18 cellular contexts compared by ENCODE assay signal in the genomic region with DNA sequence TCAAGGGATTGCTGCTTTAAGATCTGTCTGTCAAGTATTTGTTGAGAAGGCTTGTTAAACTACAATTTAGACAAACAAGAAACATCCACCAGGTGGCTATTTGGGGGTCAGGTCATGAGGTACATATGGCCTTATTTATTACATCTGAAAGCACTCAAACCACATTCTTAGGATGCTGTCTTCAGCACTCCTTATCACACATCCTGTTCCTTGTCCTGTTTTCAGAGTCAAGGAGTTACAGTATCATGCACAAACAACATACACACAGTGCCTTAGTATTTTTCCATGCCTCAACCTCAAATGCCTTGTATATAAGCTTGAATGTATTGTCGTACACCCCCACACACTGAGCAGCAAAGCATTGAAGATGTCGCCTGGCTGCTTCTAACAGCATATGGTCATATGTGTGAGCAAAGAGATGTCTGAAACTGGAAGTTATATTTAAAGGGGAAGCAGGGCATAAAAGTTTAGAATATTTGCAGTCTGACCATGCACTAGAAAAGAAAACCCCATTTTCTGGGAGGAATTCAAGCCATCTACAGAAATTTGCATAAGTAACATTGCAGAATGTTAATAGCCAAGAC.
"Had no signal": no experiment of that assay in that cellular context is flagged by ENCODE, and none has a peak within 500 bp of the region (broad histone marks: within the 10 kb centered on the region; RNA-seq: fewer than 3 reads in every experiment).

No MANE protein-coding gene starts in this region.

- H3K27ac Mint-ChIP-seq: naive thymus-derived CD4-positive, alpha-beta T cell; stimulated activated memory B cell treated with anti-CD40 and anti-IgM and Interleukin-4, amounts not matched to agents 10 μg/mL and 1 μg/mL and 100 μg/mL, for 72 hours; stimulated activated naive CD8-positive, alpha-beta T cell treated with anti-CD3 and anti-CD28 coated beads, Interleukin-15, Interleukin-2, amounts not matched to agents 100 ng/mL and 50 ng/mL, for 24 hours had no signal

- H3K27me3 Mint-ChIP-seq: stimulated activated memory B cell treated with anti-CD40 and anti-IgM and Interleukin-4, amounts not matched to agents 10 μg/mL and 1 μg/mL and 100 μg/mL, for 72 hours; stimulated activated naive CD8-positive, alpha-beta T cell treated with anti-CD3 and anti-CD28 coated beads, Interleukin-15, Interleukin-2, amounts not matched to agents 100 ng/mL and 50 ng/mL, for 24 hours had no signal

- DNase-seq: dermis blood vessel endothelial cell; esophagus squamous epithelium; glutamatergic neuron; islet precursor cell; naive thymus-derived CD4-positive, alpha-beta T cell; psoas muscle; spleen; stimulated activated CD4-positive, alpha-beta T cell treated with anti-CD3 and anti-CD28 coated beads, Interleukin-15, amount 100 ng/mL, for 24 hours; stimulated activated CD4-positive, alpha-beta T cell treated with anti-CD3 and anti-CD28 coated beads, Interleukin-1b, Interleukin-23, amount 100 ng/mL, for 48 hours; stimulated activated CD4-positive, alpha-beta T cell treated with anti-CD3 and anti-CD28 coated beads, Interleukin-4, amount 100 ng/mL, for 24 hours; testis; upper lobe of right lung had no signal

- H3K4me3 Mint-ChIP-seq: naive thymus-derived CD4-positive, alpha-beta T cell; stimulated activated memory B cell treated with anti-CD40 and anti-IgM and Interleukin-4, amounts not matched to agents 10 μg/mL and 1 μg/mL and 100 μg/mL, for 72 hours; stimulated activated naive CD8-positive, alpha-beta T cell treated with anti-CD3 and anti-CD28 coated beads, Interleukin-15, Interleukin-2, amounts not matched to agents 100 ng/mL and 50 ng/mL, for 24 hours had no signal

- H3K4me1 ChIP-seq: esophagus squamous epithelium, gastroesophageal sphincter, psoas muscle, spleen, tibial nerve, upper lobe of right lung, vagina had no signal

- H3K9me3 ChIP-seq: neutrophil, testis had no signal

- H3K36me3 ChIP-seq: esophagus squamous epithelium, gastroesophageal sphincter, neutrophil, spleen, upper lobe of right lung, vagina had no signal

- H3K36me3 Mint-ChIP-seq: naive thymus-derived CD4-positive, alpha-beta T cell; stimulated activated memory B cell treated with anti-CD40 and anti-IgM and Interleukin-4, amounts not matched to agents 10 μg/mL and 1 μg/mL and 100 μg/mL, for 72 hours had no signal

- H3K4me3 ChIP-seq: esophagus squamous epithelium, gastroesophageal sphincter, psoas muscle, spleen, testis, tibial nerve, upper lobe of right lung, vagina had no signal

- H3K4me1 Mint-ChIP-seq: naive thymus-derived CD4-positive, alpha-beta T cell; stimulated activated memory B cell treated with anti-CD40 and anti-IgM and Interleukin-4, amounts not matched to agents 10 μg/mL and 1 μg/mL and 100 μg/mL, for 72 hours had no signal

- H3K27me3 ChIP-seq: esophagus squamous epithelium, gastroesophageal sphincter, neutrophil, testis, tibial nerve, upper lobe of right lung, vagina had no signal

- H3K27ac ChIP-seq: esophagus squamous epithelium, gastroesophageal sphincter, neutrophil, psoas muscle, spleen, testis, tibial nerve, upper lobe of right lung, vagina had no signal
